In the genomic region with DNA sequence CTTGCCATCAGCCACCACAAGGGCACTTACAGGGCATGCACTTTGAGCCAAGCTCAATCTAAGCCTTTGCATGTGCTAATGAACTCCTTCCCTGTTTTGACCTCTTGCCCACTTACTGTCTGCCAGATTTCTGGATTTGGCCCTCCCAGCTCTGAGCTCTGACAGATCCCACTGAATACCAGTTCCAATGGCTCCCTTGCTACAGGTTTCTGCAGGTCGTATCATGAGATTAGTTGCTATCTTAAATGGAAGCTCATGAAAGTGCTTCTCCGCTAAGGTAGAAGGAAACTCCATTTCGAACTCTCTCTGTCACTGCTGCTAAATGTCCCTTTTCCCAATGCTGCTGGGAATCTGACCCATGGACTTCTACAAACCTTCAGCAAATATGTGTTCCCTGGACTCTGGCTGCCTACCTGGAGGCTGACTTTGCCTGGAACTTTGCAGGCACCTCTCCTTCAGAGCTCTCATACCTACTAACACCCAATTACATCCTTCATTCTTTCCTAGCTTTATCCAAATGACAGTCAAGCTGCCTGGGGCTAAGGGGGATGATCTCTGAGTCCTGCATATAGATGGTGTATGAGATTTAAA, we compare ENCODE assay signal across 1 cellular context.
TF ChIP-seq lines count a peak whose summit lies in the region.

No MANE protein-coding gene starts in this region.

TF ChIP-seq in GM23338, 12 proteins besides CTCF, POLR2A, EP300 and RAD21:
- TF ChIP-seq STAT1 (IDR thresholded peaks at IDR 0.05; ENCODE audit: unreplicated experiment) (no peak), JUNB (IDR thresholded peaks at IDR 0.05; ENCODE audit: unreplicated experiment) (no peak), EZH2phosphoT487 (IDR thresholded peaks at IDR 0.05; ENCODE audit: unreplicated experiment) (no peak), CREB1 (CRISPR knock-in tag; IDR thresholded peaks at IDR 0.05; ENCODE audit: low read depth) (no peak), NANOG (IDR thresholded peaks at IDR 0.05; ENCODE audit: borderline replicate concordance) (no peak)
- TF ChIP-seq, protein P1, sequence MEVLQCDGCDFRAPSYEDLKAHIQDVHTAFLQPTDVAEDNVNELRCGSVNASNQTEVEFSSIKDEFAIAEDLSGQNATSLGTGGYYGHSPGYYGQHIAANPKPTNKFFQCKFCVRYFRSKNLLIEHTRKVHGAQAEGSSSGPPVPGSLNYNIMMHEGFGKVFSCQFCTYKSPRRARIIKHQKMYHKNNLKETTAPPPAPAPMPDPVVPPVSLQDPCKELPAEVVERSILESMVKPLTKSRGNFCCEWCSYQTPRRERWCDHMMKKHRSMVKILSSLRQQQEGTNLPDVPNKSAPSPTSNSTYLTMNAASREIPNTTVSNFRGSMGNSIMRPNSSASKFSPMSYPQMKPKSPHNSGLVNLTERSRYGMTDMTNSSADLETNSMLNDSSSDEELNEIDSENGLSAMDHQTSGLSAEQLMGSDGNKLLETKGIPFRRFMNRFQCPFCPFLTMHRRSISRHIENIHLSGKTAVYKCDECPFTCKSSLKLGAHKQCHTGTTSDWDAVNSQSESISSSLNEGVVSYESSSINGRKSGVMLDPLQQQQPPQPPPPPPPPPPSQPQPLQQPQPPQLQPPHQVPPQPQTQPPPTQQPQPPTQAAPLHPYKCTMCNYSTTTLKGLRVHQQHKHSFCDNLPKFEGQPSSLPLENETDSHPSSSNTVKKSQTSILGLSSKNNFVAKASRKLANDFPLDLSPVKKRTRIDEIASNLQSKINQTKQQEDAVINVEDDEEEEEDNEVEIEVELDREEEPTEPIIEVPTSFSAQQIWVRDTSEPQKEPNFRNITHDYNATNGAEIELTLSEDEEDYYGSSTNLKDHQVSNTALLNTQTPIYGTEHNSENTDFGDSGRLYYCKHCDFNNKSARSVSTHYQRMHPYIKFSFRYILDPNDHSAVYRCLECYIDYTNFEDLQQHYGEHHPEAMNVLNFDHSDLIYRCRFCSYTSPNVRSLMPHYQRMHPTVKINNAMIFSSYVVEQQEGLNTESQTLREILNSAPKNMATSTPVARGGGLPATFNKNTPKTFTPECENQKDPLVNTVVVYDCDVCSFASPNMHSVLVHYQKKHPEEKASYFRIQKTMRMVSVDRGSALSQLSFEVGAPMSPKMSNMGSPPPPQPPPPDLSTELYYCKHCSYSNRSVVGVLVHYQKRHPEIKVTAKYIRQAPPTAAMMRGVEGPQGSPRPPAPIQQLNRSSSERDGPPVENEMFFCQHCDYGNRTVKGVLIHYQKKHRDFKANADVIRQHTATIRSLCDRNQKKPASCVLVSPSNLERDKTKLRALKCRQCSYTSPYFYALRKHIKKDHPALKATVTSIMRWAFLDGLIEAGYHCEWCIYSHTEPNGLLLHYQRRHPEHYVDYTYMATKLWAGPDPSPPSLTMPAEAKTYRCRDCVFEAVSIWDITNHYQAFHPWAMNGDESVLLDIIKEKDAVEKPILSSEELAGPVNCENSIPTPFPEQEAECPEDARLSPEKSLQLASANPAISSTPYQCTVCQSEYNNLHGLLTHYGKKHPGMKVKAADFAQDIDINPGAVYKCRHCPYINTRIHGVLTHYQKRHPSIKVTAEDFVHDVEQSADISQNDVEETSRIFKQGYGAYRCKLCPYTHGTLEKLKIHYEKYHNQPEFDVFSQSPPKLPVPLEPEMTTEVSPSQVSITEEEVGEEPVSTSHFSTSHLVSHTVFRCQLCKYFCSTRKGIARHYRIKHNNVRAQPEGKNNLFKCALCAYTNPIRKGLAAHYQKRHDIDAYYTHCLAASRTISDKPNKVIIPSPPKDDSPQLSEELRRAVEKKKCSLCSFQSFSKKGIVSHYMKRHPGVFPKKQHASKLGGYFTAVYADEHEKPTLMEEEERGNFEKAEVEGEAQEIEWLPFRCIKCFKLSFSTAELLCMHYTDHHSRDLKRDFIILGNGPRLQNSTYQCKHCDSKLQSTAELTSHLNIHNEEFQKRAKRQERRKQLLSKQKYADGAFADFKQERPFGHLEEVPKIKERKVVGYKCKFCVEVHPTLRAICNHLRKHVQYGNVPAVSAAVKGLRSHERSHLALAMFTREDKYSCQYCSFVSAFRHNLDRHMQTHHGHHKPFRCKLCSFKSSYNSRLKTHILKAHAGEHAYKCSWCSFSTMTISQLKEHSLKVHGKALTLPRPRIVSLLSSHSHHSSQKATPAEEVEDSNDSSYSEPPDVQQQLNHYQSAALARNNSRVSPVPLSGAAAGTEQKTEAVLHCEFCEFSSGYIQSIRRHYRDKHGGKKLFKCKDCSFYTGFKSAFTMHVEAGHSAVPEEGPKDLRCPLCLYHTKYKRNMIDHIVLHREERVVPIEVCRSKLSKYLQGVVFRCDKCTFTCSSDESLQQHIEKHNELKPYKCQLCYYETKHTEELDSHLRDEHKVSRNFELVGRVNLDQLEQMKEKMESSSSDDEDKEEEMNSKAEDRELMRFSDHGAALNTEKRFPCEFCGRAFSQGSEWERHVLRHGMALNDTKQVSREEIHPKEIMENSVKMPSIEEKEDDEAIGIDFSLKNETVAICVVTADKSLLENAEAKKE (CRISPR knock-in tag; IDR thresholded peaks at IDR 0.05), result no peak
